ENCODE assay signal across 8 cellular contexts in genomic region chr15:75710874-75711273, GRCh38. TPM values are rescaled to one million over a fixed set of nuclear protein-coding genes. Genes with fewer than 3 reads are reported as not detected.
A peak's percentile ranks its signal among the peaks of the same experiment; 100 is the strongest.
DNase-seq lines count a peak whose midpoint lies in the region; ATAC-seq, FAIRE-seq and TF ChIP-seq lines count a peak whose summit lies in the region.
"Not testable (repeated sequence)": the region's sequence is repeated elsewhere in the genome, so short reads cannot be mapped to it uniquely, and the experiment has no call there.
"Had no signal": no experiment of that assay in that cellular context is flagged by ENCODE, and none has a peak within 500 bp of the region (broad histone marks: within the 10 kb centered on the region; RNA-seq: fewer than 3 reads in every experiment).

No MANE protein-coding gene starts in this region.

- H3K9me1 ChIP-seq in keratinocyte (ENCODE audit: control insufficient read depth, extremely low read depth, insufficient read depth, low read length) = not testable (repeated sequence)

- H3K4me3 Mint-ChIP-seq in activated naive CD8-positive, alpha-beta T cell treated with anti-CD3 and anti-CD28 coated beads, Interleukin-2, amount 50 U/mL, for 24 hours = not testable (repeated sequence)

- H3K27me3 Mint-ChIP-seq in activated naive CD8-positive, alpha-beta T cell treated with anti-CD3 and anti-CD28 coated beads, Interleukin-2, amount 50 U/mL, for 24 hours = peaks cover 17% of the 10 kb centered on the region

- peak; percentile 9 for FAIRE-seq in GM12891 (lab: Jason Lieb, UNC)
- FAIRE-seq in keratinocyte (lab: Jason Lieb, UNC) = peak; percentile 78

- H3K27ac ChIP-seq in keratinocyte (ENCODE audit: control insufficient read depth, insufficient read depth, low read length) = not testable (repeated sequence)
- peak overlapping the region; percentile 95 to 98 for H3K27ac ChIP-seq in tibial artery

- dilution Hi-C loops in keratinocyte (cut with MboI; ENCODE audit: extremely low pct_ligation_motif_present, low sequenced_read_pairs) = not testable (repeated sequence)

- DNase-seq in GM12891 (ENCODE audit: insufficient read length, low spot score); keratinocyte (ENCODE audit: low read depth, low spot score); tibial artery: not testable (repeated sequence)
- DNase-seq in MG63 = peak; percentile 51
- peak; percentile 29 for DNase-seq in activated naive CD8-positive, alpha-beta T cell treated with anti-CD3 and anti-CD28 coated beads, Interleukin-2, amount 50 U/mL, for 24 hours
- DNase-seq in epithelial cell of esophagus (ENCODE audit: low read depth) = peak; percentile 41
- DNase-seq in stimulated activated naive CD8-positive, alpha-beta T cell treated with anti-CD3 and anti-CD28 coated beads, Interleukin-15, Interleukin-2, amounts not matched to agents 100 U/mL and 50 U/mL, for 24 hours = peak; percentile 41

- H3K4me1 ChIP-seq in keratinocyte (ENCODE audit: control insufficient read depth, extremely low read depth, insufficient read depth, low read length) = not testable (repeated sequence)
- H3K4me1 ChIP-seq in tibial artery = peaks cover 0 to 62% (median 51%) of the 10 kb centered on the region in 4 donors

- H2AFZ ChIP-seq in keratinocyte (ENCODE audit: control insufficient read depth, low read length) = not testable (repeated sequence)

- peak; percentile 67 for ATAC-seq in activated naive CD8-positive, alpha-beta T cell treated with anti-CD3 and anti-CD28 coated beads, Interleukin-2, amount 50 U/mL, for 24 hours
- peak; percentile 29 for ATAC-seq in stimulated activated naive CD8-positive, alpha-beta T cell treated with anti-CD3 and anti-CD28 coated beads, Interleukin-15, Interleukin-2, amounts not matched to agents 100 U/mL and 50 U/mL, for 24 hours

- TF ChIP-seq CTCF in epithelial cell of esophagus (IDR thresholded peaks at IDR 0.05; ENCODE audit: insufficient read depth, low read depth, low read length, missing control alignments); keratinocyte (optimal IDR thresholded peaks at IDR 0.05 in 1 of 3, IDR thresholded peaks at IDR 0.05 in 1 of 3, conservative IDR thresholded peaks at IDR 0.05 in 1 of 3; ENCODE audit: extremely low read depth in 1 of 3, insufficient read depth in 2 of 3, low read length in 3 of 3); tibial artery (IDR thresholded peaks at IDR 0.05): not testable (repeated sequence)

- not testable (repeated sequence) for H3K36me3 Mint-ChIP-seq in activated naive CD8-positive, alpha-beta T cell treated with anti-CD3 and anti-CD28 coated beads, Interleukin-2, amount 50 U/mL, for 24 hours (ENCODE audit: low read depth)

- H3K27ac Mint-ChIP-seq in activated naive CD8-positive, alpha-beta T cell treated with anti-CD3 and anti-CD28 coated beads, Interleukin-2, amount 50 U/mL, for 24 hours = not testable (repeated sequence)

- not testable (repeated sequence) for TF ChIP-seq POLR2A in GM12891 (IDR thresholded peaks at IDR 0.05; ENCODE audit: low read depth, low read length)

- not testable (repeated sequence) for H4K20me1 ChIP-seq in keratinocyte (ENCODE audit: control insufficient read depth, extremely low read depth, insufficient read depth, low read length)

- not testable (repeated sequence) for H3K4me3 ChIP-seq in MG63; epithelial cell of esophagus (ENCODE audit: low read length); keratinocyte (ENCODE audit: control insufficient read depth in 2 of 3, extremely low read depth in 1 of 3, insufficient read depth in 2 of 3, low read depth in 1 of 3, low read length in 3 of 3)
- H3K4me3 ChIP-seq in tibial artery = peak overlapping the region; percentile 53 to 86

- intact Hi-C loops in tibial artery (cut with DNase I; ENCODE audit: low total_unique reads) = not testable (repeated sequence)

- not testable (repeated sequence) for H3K79me2 ChIP-seq in keratinocyte (ENCODE audit: control insufficient read depth, insufficient read depth, low read length)

- not testable (repeated sequence) for H3K9me3 ChIP-seq in MG63; keratinocyte (ENCODE audit: control insufficient read depth, low read depth, low read length); tibial artery

- not testable (repeated sequence) for H3K36me3 ChIP-seq in MG63; keratinocyte (ENCODE audit: control insufficient read depth in 2 of 2, extremely low read depth in 1 of 2, insufficient read depth in 2 of 2, low read length in 2 of 2)
- peaks cover 0 to 16% (median 0%) of the 10 kb centered on the region in 3 donors for H3K36me3 ChIP-seq in tibial artery

- not testable (repeated sequence) for H3K9me3 Mint-ChIP-seq in activated naive CD8-positive, alpha-beta T cell treated with anti-CD3 and anti-CD28 coated beads, Interleukin-2, amount 50 U/mL, for 24 hours

- H3K9ac ChIP-seq in keratinocyte (ENCODE audit: control insufficient read depth, extremely low read depth, insufficient read depth, low read length) = not testable (repeated sequence)

- not testable (repeated sequence) for H3K4me1 Mint-ChIP-seq in activated naive CD8-positive, alpha-beta T cell treated with anti-CD3 and anti-CD28 coated beads, Interleukin-2, amount 50 U/mL, for 24 hours

- not testable (repeated sequence) for H3K27me3 ChIP-seq in MG63; keratinocyte (ENCODE audit: control insufficient read depth, extremely low read depth, insufficient read depth, low read length); tibial artery

- H3K4me2 ChIP-seq in keratinocyte (ENCODE audit: control insufficient read depth, extremely low read depth, insufficient read depth, low read depth, low read length) = not testable (repeated sequence)

RNA-seq across cellular contexts. Expression of gene CSPG4, which starts 1.8 kb away (rescaled TPM):
- 0.67 TPM for polyA plus RNA-seq in GM12891 (2012; ENCODE audit: low read depth, missing spikeins)
- total RNA-seq in MG63 (2014; rRNA removed; shearing (Covaris generic); ENCODE audit: low replicate concordance) = 13.4 and 19.6 TPM in 2 replicates
- polyA plus RNA-seq in keratinocyte = 0.67 to 1.9 TPM (median 1.7 TPM) in 3 replicates
- polyA plus RNA-seq in keratinocyte (2011; ENCODE audit: low read depth) = 0.31 TPM
- 0.16 and 0.49 TPM in 2 replicates for polyA plus RNA-seq in keratinocyte (2011; cell fraction: cytosol; rRNA removed)
- polyA plus RNA-seq in keratinocyte (2011; cell fraction: nucleus; rRNA removed) = 2.5 and 5.0 TPM in 2 replicates
- polyA plus RNA-seq in keratinocyte (2012; ENCODE audit: low replicate concordance) = 1.7 and 5.4 TPM in 2 replicates
- polyA minus RNA-seq in keratinocyte = 3.2 to 15.0 TPM (median 4.5 TPM) in 3 replicates
- 2.5 TPM for polyA minus RNA-seq in keratinocyte (2011; cell fraction: cytosol; rRNA and poly(A)+ RNA removed)
- 8.4 and 12.3 TPM in 2 replicates for polyA minus RNA-seq in keratinocyte (2011; cell fraction: nucleus; rRNA and poly(A)+ RNA removed)
- total RNA-seq: Calu3 had no signal
